In the genomic region with DNA sequence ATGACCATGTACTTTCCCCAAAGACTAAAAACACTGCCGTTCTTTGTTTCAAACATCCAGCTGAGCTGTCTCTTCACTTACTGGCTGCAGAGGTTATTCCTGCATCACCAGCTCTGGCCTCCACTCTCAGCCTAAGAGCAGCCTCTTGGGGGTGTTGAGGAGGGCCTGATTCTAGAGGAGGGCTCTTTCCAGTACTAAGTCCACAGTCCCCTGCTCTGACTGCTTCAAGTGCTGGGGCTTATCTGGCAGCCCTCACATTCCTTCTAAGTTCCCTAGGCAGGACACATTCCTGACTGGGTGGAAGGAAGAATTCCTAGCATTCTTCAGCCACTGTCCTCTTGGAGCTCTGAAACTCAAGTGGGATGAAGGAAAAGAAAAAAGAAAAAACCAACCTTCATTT, we compare ENCODE assay signal across 1 cellular context.
TF ChIP-seq lines count a peak whose summit lies in the region.

No MANE protein-coding gene starts in this region.

TF ChIP-seq in SK-N-SH, 30 proteins besides CTCF, POLR2A, EP300 and RAD21 (continued from another document):
- TF ChIP-seq, protein P1, sequence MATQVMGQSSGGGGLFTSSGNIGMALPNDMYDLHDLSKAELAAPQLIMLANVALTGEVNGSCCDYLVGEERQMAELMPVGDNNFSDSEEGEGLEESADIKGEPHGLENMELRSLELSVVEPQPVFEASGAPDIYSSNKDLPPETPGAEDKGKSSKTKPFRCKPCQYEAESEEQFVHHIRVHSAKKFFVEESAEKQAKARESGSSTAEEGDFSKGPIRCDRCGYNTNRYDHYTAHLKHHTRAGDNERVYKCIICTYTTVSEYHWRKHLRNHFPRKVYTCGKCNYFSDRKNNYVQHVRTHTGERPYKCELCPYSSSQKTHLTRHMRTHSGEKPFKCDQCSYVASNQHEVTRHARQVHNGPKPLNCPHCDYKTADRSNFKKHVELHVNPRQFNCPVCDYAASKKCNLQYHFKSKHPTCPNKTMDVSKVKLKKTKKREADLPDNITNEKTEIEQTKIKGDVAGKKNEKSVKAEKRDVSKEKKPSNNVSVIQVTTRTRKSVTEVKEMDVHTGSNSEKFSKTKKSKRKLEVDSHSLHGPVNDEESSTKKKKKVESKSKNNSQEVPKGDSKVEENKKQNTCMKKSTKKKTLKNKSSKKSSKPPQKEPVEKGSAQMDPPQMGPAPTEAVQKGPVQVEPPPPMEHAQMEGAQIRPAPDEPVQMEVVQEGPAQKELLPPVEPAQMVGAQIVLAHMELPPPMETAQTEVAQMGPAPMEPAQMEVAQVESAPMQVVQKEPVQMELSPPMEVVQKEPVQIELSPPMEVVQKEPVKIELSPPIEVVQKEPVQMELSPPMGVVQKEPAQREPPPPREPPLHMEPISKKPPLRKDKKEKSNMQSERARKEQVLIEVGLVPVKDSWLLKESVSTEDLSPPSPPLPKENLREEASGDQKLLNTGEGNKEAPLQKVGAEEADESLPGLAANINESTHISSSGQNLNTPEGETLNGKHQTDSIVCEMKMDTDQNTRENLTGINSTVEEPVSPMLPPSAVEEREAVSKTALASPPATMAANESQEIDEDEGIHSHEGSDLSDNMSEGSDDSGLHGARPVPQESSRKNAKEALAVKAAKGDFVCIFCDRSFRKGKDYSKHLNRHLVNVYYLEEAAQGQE (IDR thresholded peaks at IDR 0.05; ENCODE audit: low read depth, low read length): peak; percentile 72; the same call in 1 of the 2 replicates
- no peak for TF ChIP-seq FOXM1 (IDR thresholded peaks at IDR 0.05; ENCODE audit: low read depth)
- TF ChIP-seq EZH2phosphoT487 (IDR thresholded peaks at IDR 0.05; ENCODE audit: borderline replicate concordance, low read depth): no peak
- no peak for TF ChIP-seq YY1 (IDR thresholded peaks at IDR 0.05; ENCODE audit: low read depth)
- TF ChIP-seq CHD2 (IDR thresholded peaks at IDR 0.05; ENCODE audit: low read length, partially characterized antibody): no peak
- TF ChIP-seq POLR2AphosphoS5 (IDR thresholded peaks at IDR 0.05; ENCODE audit: low read depth, low read length): 0 out of 2 replicates have a peak, but pooled peaks have one; percentile 37
